Comparison of ENCODE assay signal across 1 cellular context in the genomic region with DNA sequence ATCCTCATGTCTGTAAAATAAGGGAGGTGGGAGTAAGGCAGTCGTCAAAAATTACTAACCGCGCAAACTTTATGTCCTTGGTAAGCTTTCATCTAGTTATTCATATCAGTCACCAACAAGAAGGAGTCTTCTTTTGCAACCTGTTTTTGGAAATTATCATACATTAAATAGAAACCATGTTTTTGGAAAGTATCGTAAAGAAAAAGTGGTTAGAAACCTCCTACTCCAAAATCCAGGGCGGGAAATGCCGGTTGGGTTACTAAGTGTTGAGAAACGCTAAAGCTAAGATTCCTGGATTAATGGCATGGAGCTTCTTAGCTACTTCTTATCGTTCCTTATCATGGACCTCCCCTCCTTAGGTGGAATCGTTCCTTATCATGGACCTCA.
TF ChIP-seq lines count a peak whose summit lies in the region.

No MANE protein-coding gene starts in this region.

TF ChIP-seq in IMR-90, 13 proteins besides CTCF, POLR2A, EP300 and RAD21:
- TF ChIP-seq MAFK (IDR thresholded peaks at IDR 0.05; ENCODE audit: low read depth, low read length) (no peak), USF2 (IDR thresholded peaks at IDR 0.05; ENCODE audit: low read depth, low read length) (no peak), CEBPB (IDR thresholded peaks at IDR 0.05; ENCODE audit: low read depth, low read length) (no peak), FOS (IDR thresholded peaks at IDR 0.05; ENCODE audit: low read depth, low read length) (no peak), BHLHE40 (IDR thresholded peaks at IDR 0.05; ENCODE audit: low read depth, low read length) (no peak), CHD1 (IDR thresholded peaks at IDR 0.05; ENCODE audit: low read depth, low read length) (no peak), SMC3 (IDR thresholded peaks at IDR 0.05; ENCODE audit: low read depth, low read length) (no peak), RCOR1 (IDR thresholded peaks at IDR 0.05; ENCODE audit: insufficient replicate concordance, low read length) (no peak), RFX5 (IDR thresholded peaks at IDR 0.05; ENCODE audit: low read depth, low read length) (no peak), MXI1 (IDR thresholded peaks at IDR 0.05; ENCODE audit: borderline replicate concordance, low read depth, low read length) (no peak)
